ENCODE assay signal across 19 cellular contexts in genomic region chr14:62694075-62694474, GRCh38.
DNase-seq lines count a peak whose midpoint lies in the region; ATAC-seq, FAIRE-seq and TF ChIP-seq lines count a peak whose summit lies in the region.
"Had no signal": no experiment of that assay in that cellular context is flagged by ENCODE, and none has a peak within 500 bp of the region (broad histone marks: within the 10 kb centered on the region; RNA-seq: fewer than 3 reads in every experiment).

No MANE protein-coding gene starts in this region.

- H3K4me1 ChIP-seq in keratinocyte (ENCODE audit: control insufficient read depth, extremely low read depth, insufficient read depth, low read length) = peaks cover 28% of the 10 kb centered on the region
- H3K4me1 ChIP-seq: transverse colon had no signal

- H4K20me1 ChIP-seq in keratinocyte (ENCODE audit: control insufficient read depth, extremely low read depth, insufficient read depth, low read length) = no peaks in the 10 kb centered on the region

- ATAC-seq in HG03457 (IDR thresholded peaks at IDR 0.05; ENCODE audit: unreplicated experiment) (no peak), GM21447 (IDR thresholded peaks at IDR 0.05; ENCODE audit: unreplicated experiment) (no peak)
- ATAC-seq: left cardiac atrium; stimulated activated effector memory CD8-positive, alpha-beta T cell treated with anti-CD3 and anti-CD28 coated beads, Interleukin-12 subunit alpha, Interleukin-12 subunit beta, amount 100 ng/mL, for 72 hours had no signal

- H3K27ac ChIP-seq in keratinocyte (ENCODE audit: control insufficient read depth, insufficient read depth, low read length) = peak overlapping the region; percentile 57
- H3K27ac ChIP-seq: KMS-11, skin epidermis, transverse colon had no signal

- peak; percentile 5 for DNase-seq in AG10803 (ENCODE audit: low read depth)
- DNase-seq in LHCN-M2 (ENCODE audit: low read depth) = peak; percentile 17
- peak; percentile 2 for DNase-seq in brain pericyte (ENCODE audit: low read depth, low spot score)
- DNase-seq in keratinocyte (ENCODE audit: low read depth, low spot score) = peak; percentile 61
- DNase-seq in foreskin melanocyte = no peak
- no peak for DNase-seq in SW 1271 (lab: John Stamatoyannopoulos, UW)
- DNase-seq: activated CD4-positive, alpha-beta T cell treated with anti-CD3 and anti-CD28 coated beads for 48 hours; activated naive CD4-positive, alpha-beta T cell treated with anti-CD3 and anti-CD28 coated beads, Interleukin-2, amount 10 ng/mL, durations not matched to agents 7 days and 5 days; left cardiac atrium; NCI-H1417; SIG-M5; transverse colon had no signal

- H3K9me3 ChIP-seq in keratinocyte (ENCODE audit: control insufficient read depth, low read depth, low read length) = no peaks in the 10 kb centered on the region
- H3K9me3 ChIP-seq: transverse colon had no signal

- dilution Hi-C loops in keratinocyte (cut with MboI; ENCODE audit: extremely low pct_ligation_motif_present, low sequenced_read_pairs) = no loop called here

- no peaks in the 10 kb centered on the region for H3K27me3 ChIP-seq in keratinocyte (ENCODE audit: control insufficient read depth, extremely low read depth, insufficient read depth, low read length)
- H3K27me3 ChIP-seq: transverse colon had no signal

- no peaks in the 10 kb centered on the region for H3K36me3 ChIP-seq in keratinocyte (ENCODE audit: control insufficient read depth in 2 of 2, extremely low read depth in 1 of 2, insufficient read depth in 2 of 2, low read length in 2 of 2)
- H3K36me3 ChIP-seq: transverse colon had no signal

- no peak overlapping the region for H3K4me2 ChIP-seq in keratinocyte (ENCODE audit: control insufficient read depth, extremely low read depth, insufficient read depth, low read depth, low read length)
- H3K4me2 ChIP-seq: KMS-11 had no signal

- H3K9ac ChIP-seq in keratinocyte (ENCODE audit: control insufficient read depth, extremely low read depth, insufficient read depth, low read length) = no peak overlapping the region
- H3K9ac ChIP-seq: KMS-11 had no signal

- TF ChIP-seq CTCF in AG10803 (conservative IDR thresholded peaks at IDR 0.05; ENCODE audit: low read length) = no peak
- no peak for TF ChIP-seq CTCF in keratinocyte (optimal IDR thresholded peaks at IDR 0.05 in 1 of 3, IDR thresholded peaks at IDR 0.05 in 1 of 3, conservative IDR thresholded peaks at IDR 0.05 in 1 of 3; ENCODE audit: extremely low read depth in 1 of 3, insufficient read depth in 2 of 3, low read length in 3 of 3)

- peak overlapping the region; percentile 75 for H2AFZ ChIP-seq in keratinocyte (ENCODE audit: control insufficient read depth, low read length)

- H3K9me1 ChIP-seq in keratinocyte (ENCODE audit: control insufficient read depth, extremely low read depth, insufficient read depth, low read length) = no peaks in the 10 kb centered on the region

- H3K79me2 ChIP-seq in keratinocyte (ENCODE audit: control insufficient read depth, insufficient read depth, low read length) = no peaks in the 10 kb centered on the region

- FAIRE-seq in keratinocyte (lab: Jason Lieb, UNC) = peak; percentile 83
- FAIRE-seq: endothelial cell of umbilical vein, G401.6 had no signal

- no peak overlapping the region for H3K4me3 ChIP-seq in AG10803 (ENCODE audit: low read length)
- H3K4me3 ChIP-seq in keratinocyte (ENCODE audit: control insufficient read depth in 2 of 3, extremely low read depth in 1 of 3, insufficient read depth in 2 of 3, low read depth in 1 of 3, low read length in 3 of 3) = no peak overlapping the region
- H3K4me3 ChIP-seq: skin epidermis, transverse colon had no signal

Comparison
In these comparisons a context has a peak if more than half of its experiments do, and no peak if none do; other contexts are left out.
1. DNase-seq: peak in AG10803 (single experiment), LHCN-M2 (single experiment), brain pericyte (single experiment) and keratinocyte (single experiment); none in foreskin melanocyte (single experiment) and SW 1271 (0 of 2).